ENCODE assay signal across 8 cellular contexts in genomic region chr17:57357830-57358426, GRCh38.
DNase-seq lines count a peak whose midpoint lies in the region; ATAC-seq and TF ChIP-seq lines count a peak whose summit lies in the region.

No MANE protein-coding gene starts in this region.

- H3K27ac ChIP-seq in heart left ventricle (peak overlapping the region in 11 of 12 donors; percentile 26 to 89 (median 76)), epithelial cell of prostate (peak overlapping the region; percentile 65), urinary bladder (ENCODE audit: low read depth) (peak overlapping the region; percentile 70)

- no peak for DNase-seq in heart left ventricle
- DNase-seq in Right ventricle myocardium inferior (ENCODE audit: missing footprints) = no peak
- peak; percentile 84 for DNase-seq in epithelial cell of prostate (ENCODE audit: low read depth, low spot score)
- DNase-seq in stimulated activated naive CD4-positive, alpha-beta T cell (lab: John Stamatoyannopoulos, UW) = no peak
- no peak for DNase-seq in chondrocyte (ENCODE audit: low spot score)
- DNase-seq in HK-2 (ENCODE audit: unreplicated experiment) = no peak

- ATAC-seq in heart left ventricle = no peak
- ATAC-seq in Right ventricle myocardium inferior = no peak
- ATAC-seq in HG03354 (IDR thresholded peaks at IDR 0.05; ENCODE audit: poor library complexity, severe bottlenecking, unreplicated experiment) = peak; percentile 48

- H3K27me3 Mint-ChIP-seq in chondrocyte (ENCODE audit: low read depth) = no peaks in the 10 kb centered on the region

- 59 to 74% (median 67%) methylated on average over 3 of the region's 3 CpGs for WGBS in heart left ventricle, 4 donors
- 78% methylated on average over 3 of the region's 3 CpGs for WGBS in urinary bladder

- no peak for TF ChIP-seq CTCF in heart left ventricle (IDR thresholded peaks at IDR 0.05)
- no peak for TF ChIP-seq CTCF in chondrocyte (IDR thresholded peaks at IDR 0.05)

- peaks cover 4% of the 10 kb centered on the region for H3K4me1 Mint-ChIP-seq in chondrocyte (ENCODE audit: low read depth)

- no peak for TF ChIP-seq POLR2A in heart left ventricle (IDR thresholded peaks at IDR 0.05)

- H3K27ac Mint-ChIP-seq in chondrocyte (ENCODE audit: unreplicated experiment) = no peak overlapping the region

- intact Hi-C loops in heart left ventricle (cut with DNase I) = loop anchor here in 1 of 10 donors (10.0 kb wide), 1 partner anchor 103 kb away; the partner anchor contains the start of gene MSI2
- intact Hi-C loops in Right ventricle myocardium inferior (cut with DNase I) = loop anchor here (5.0 kb wide), 1 partner anchor 71 kb away; no protein-coding TSS in a partner anchor

- H3K27me3 ChIP-seq in heart left ventricle = no peaks in the 10 kb centered on the region

- H3K4me1 ChIP-seq in heart left ventricle (peaks cover 0 to 60% (median 36%) of the 10 kb centered on the region in 12 donors), urinary bladder (ENCODE audit: insufficient read depth) (peaks cover 1% of the 10 kb centered on the region)

- H3K4me3 ChIP-seq in heart left ventricle = no peak overlapping the region
- no peak overlapping the region for H3K4me3 ChIP-seq in urinary bladder (ENCODE audit: low read depth, low read length)

- H3K9me3 ChIP-seq in heart left ventricle = no peaks in the 10 kb centered on the region

- H3K4me3 Mint-ChIP-seq in chondrocyte (ENCODE audit: unreplicated experiment) = no peak overlapping the region

- H3K36me3 Mint-ChIP-seq in chondrocyte (ENCODE audit: low read depth) = no peaks in the 10 kb centered on the region

- no peaks in the 10 kb centered on the region for H3K36me3 ChIP-seq in heart left ventricle
- H3K36me3 ChIP-seq in urinary bladder (ENCODE audit: insufficient read depth) = no peaks in the 10 kb centered on the region

- H3K9me3 Mint-ChIP-seq in chondrocyte (ENCODE audit: low read depth) = no peaks in the 10 kb centered on the region
